In the genomic region with DNA sequence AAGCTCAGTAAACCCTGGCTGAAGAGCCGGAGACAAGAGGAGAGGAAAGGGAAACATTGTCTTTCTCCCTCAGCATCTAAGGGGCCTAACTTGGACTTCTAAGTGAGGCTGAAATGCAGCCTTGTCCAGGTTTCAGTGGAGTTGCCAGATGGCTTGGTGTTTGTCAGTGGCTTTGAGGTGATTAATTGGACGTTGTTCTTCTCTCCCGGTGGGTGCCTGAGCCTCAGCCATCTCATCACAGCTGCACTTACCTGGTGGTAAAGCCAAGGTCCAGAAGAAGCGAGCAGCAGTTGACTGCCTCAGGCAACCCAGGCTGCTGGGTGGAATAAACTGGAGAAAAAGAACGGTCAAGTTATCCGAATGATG, we compare ENCODE assay signal across 15 cellular contexts.
"Had no signal": no experiment of that assay in that cellular context is flagged by ENCODE, and none has a peak within 500 bp of the region (broad histone marks: within the 10 kb centered on the region; RNA-seq: fewer than 3 reads in every experiment).

No MANE protein-coding gene starts in this region.

- H3K27me3 ChIP-seq: ascending aorta had no signal

- H3K4me3 Mint-ChIP-seq: activated naive CD4-positive, alpha-beta T cell treated with anti-CD3 and anti-CD28 coated beads, Interleukin-2, amount 10 ng/mL, durations not matched to agents 7 days and 5 days; naive thymus-derived CD4-positive, alpha-beta T cell; T-helper 2 cell treated with Interferon-gamma antibody and Interleukin-4, amounts not matched to agents 5 μg/mL and 100 μg/mL, for 36 hours had no signal

- ATAC-seq: esophagus mucosa; left lung; mucosa of descending colon; naive thymus-derived CD4-positive, alpha-beta T cell had no signal

- H3K4me1 ChIP-seq: ascending aorta, left lung, parathyroid adenoma had no signal

- H2AFZ ChIP-seq: parathyroid adenoma had no signal

- H3K79me2 ChIP-seq: parathyroid adenoma had no signal

- H3K9me3 Mint-ChIP-seq: activated naive CD4-positive, alpha-beta T cell treated with anti-CD3 and anti-CD28 coated beads, Interleukin-2, amount 10 ng/mL, durations not matched to agents 7 days and 5 days; T-helper 2 cell treated with Interferon-gamma antibody and Interleukin-4, amounts not matched to agents 5 μg/mL and 100 μg/mL, for 36 hours had no signal

- H3K36me3 Mint-ChIP-seq: activated naive CD4-positive, alpha-beta T cell treated with anti-CD3 and anti-CD28 coated beads, Interleukin-2, amount 10 ng/mL, durations not matched to agents 7 days and 5 days had no signal

- H3K27ac ChIP-seq: ascending aorta, left lung, parathyroid adenoma, thoracic aorta had no signal

- H3K9ac ChIP-seq: parathyroid adenoma had no signal

- H3K9me3 ChIP-seq: ascending aorta, mucosa of descending colon, thoracic aorta had no signal

- H3K27ac Mint-ChIP-seq: activated naive CD4-positive, alpha-beta T cell treated with anti-CD3 and anti-CD28 coated beads, Interleukin-2, amount 10 ng/mL, durations not matched to agents 7 days and 5 days; activated T-helper 2 cell treated with anti-CD3 and anti-CD28 coated beads, Interferon-gamma antibody, Interleukin-2, Interleukin-4, amounts not matched to agents 10 μg/mL and 5 μg/mL and 100 μg/mL, durations not matched to agents 14 hours and 24 hours and 36 hours; naive thymus-derived CD4-positive, alpha-beta T cell; T-helper 2 cell treated with Interferon-gamma antibody and Interleukin-4, amounts not matched to agents 5 μg/mL and 100 μg/mL, for 36 hours had no signal

- H3K4me1 Mint-ChIP-seq: activated naive CD4-positive, alpha-beta T cell treated with anti-CD3 and anti-CD28 coated beads, Interleukin-2, amount 10 ng/mL, durations not matched to agents 7 days and 5 days; naive thymus-derived CD4-positive, alpha-beta T cell had no signal

- H3K36me3 ChIP-seq: ascending aorta, left lung, thoracic aorta had no signal

- DNase-seq: activated CD4-positive, alpha-beta T cell treated with anti-CD3 and anti-CD28 coated beads, Interleukin-2, amount 50 U/mL, for 4 hours; activated CD4-positive, CD25-positive, alpha-beta regulatory T cell treated with anti-CD3 and anti-CD28 coated beads, Interleukin-2, amount 50 U/mL, for 72 hours; activated naive CD4-positive, alpha-beta T cell treated with anti-CD3 and anti-CD28 coated beads, Interleukin-2, amount 10 ng/mL, durations not matched to agents 7 days and 5 days; hippocampal formation; kidney; left lung; mucosa of descending colon; naive thymus-derived CD4-positive, alpha-beta T cell; stimulated activated CD4-positive, alpha-beta T cell treated with anti-CD3 and anti-CD28 coated beads, Interleukin-1b, Interleukin-23, amount 100 ng/mL, for 48 hours had no signal

- H3K4me3 ChIP-seq: ascending aorta, left lung, mucosa of descending colon, thoracic aorta had no signal
